8 cellular contexts compared by ENCODE assay signal in genomic region chr20:50111120-50111828, GRCh38. TPM values are rescaled to one million over a fixed set of nuclear protein-coding genes. Genes with fewer than 3 reads are reported as not detected.
DNase-seq lines count a peak whose midpoint lies in the region; ATAC-seq, FAIRE-seq and TF ChIP-seq lines count a peak whose summit lies in the region.

No MANE protein-coding gene starts in this region.

- ATAC-seq in DND-41 (ENCODE audit: insufficient read depth, low read depth) = no peak
- ATAC-seq in naive thymus-derived CD4-positive, alpha-beta T cell = no peak
- ATAC-seq in upper lobe of right lung = no peak

- intact Hi-C loops in naive thymus-derived CD4-positive, alpha-beta T cell (cut with micrococcal nuclease) = loop anchor here (5.0 to 10.0 kb wide), 4 partner anchors 296 to 924 kb away; partner anchors contain the start of genes ADNP (in 1 of the 2), SLC9A8 (in 1 of the 2) and STAU1 (in 1 of the 2)
- intact Hi-C loops in upper lobe of right lung (cut with DNase I) = no loop called here

- H3K4me3 ChIP-seq in DND-41 (ENCODE audit: low read depth in 1 of 2, low read length in 2 of 2) (peak overlapping the region; percentile 80 to 82; a peak in 3 of 4 replicates), bronchial epithelial cell (ENCODE audit: low read depth, low read length) (peak overlapping the region; percentile 74), upper lobe of right lung (peak overlapping the region; percentile 86)
- peak overlapping the region; percentile 84 for H3K4me3 ChIP-seq in naive thymus-derived CD4-positive, alpha-beta T cell (ENCODE audit: low read length)

- no peaks in the 10 kb centered on the region for H3K9me3 Mint-ChIP-seq in naive thymus-derived CD4-positive, alpha-beta T cell

- TF ChIP-seq CTCF in DND-41 (IDR thresholded peaks at IDR 0.05; ENCODE audit: borderline replicate concordance, extremely low read depth, low read length, poor library complexity, severe bottlenecking) = no peak
- no peak for TF ChIP-seq CTCF in bronchial epithelial cell (IDR thresholded peaks at IDR 0.05; ENCODE audit: insufficient read depth, low read length, severe bottlenecking)
- TF ChIP-seq CTCF in upper lobe of right lung (IDR thresholded peaks at IDR 0.05) = no peak

- H3K36me3 ChIP-seq in DND-41 (ENCODE audit: insufficient read depth, low read length) (peaks cover 19% of the 10 kb centered on the region), bronchial epithelial cell (ENCODE audit: control insufficient read depth, insufficient read depth, low read length) (peaks cover 4% of the 10 kb centered on the region), upper lobe of right lung (no peaks in the 10 kb centered on the region)
- peaks cover 0 to 13% (median 0%) of the 10 kb centered on the region in 3 experiments for H3K36me3 ChIP-seq in naive thymus-derived CD4-positive, alpha-beta T cell (ENCODE audit: control insufficient read depth in 2 of 3, insufficient read depth in 3 of 3, low read length in 3 of 3)

- peak overlapping the region; percentile 90 for H3K27ac ChIP-seq in DND-41 (ENCODE audit: low read length)
- peak overlapping the region; percentile 96 for H3K27ac ChIP-seq in naive thymus-derived CD4-positive, alpha-beta T cell (ENCODE audit: low read depth, low read length)
- H3K27ac ChIP-seq in upper lobe of right lung = peak overlapping the region; percentile 93

- H3K27ac Mint-ChIP-seq in naive thymus-derived CD4-positive, alpha-beta T cell = peak overlapping the region; percentile 88 to 98 (median 97)

- no peak overlapping the region for H2AFZ ChIP-seq in DND-41 (ENCODE audit: low read depth, low read length)

- H3K36me3 Mint-ChIP-seq in naive thymus-derived CD4-positive, alpha-beta T cell = peaks cover 0 to 15% (median under 1%) of the 10 kb centered on the region in 5 donors

- peak overlapping the region; percentile 91 for H3K4me2 ChIP-seq in DND-41 (ENCODE audit: insufficient read depth, low read length)

- H3K4me3 Mint-ChIP-seq in naive thymus-derived CD4-positive, alpha-beta T cell = peak overlapping the region; percentile 91 to 99 (median 96)

- peaks cover 93% of the 10 kb centered on the region for H3K79me2 ChIP-seq in DND-41 (ENCODE audit: insufficient read depth, low read length)

- peaks cover 75 to 94% (median 88%) of the 10 kb centered on the region in 7 donors for H3K4me1 Mint-ChIP-seq in naive thymus-derived CD4-positive, alpha-beta T cell

- DNase-seq in DND-41 (no peak), RCC 7860 (ENCODE audit: low spot score) (peak; percentile 51), bronchial epithelial cell (ENCODE audit: low read depth) (peak; percentile 79), upper lobe of right lung (no peak), anterior cingulate cortex (lab: John Stamatoyannopoulos, UW) (no peak), DMS 273 (lab: John Stamatoyannopoulos, UW; ENCODE audit: unreplicated experiment) (no peak), NCI-H2171 (lab: John Stamatoyannopoulos, UW) (no peak)
- peak in 1 of 9 donors; percentile 47 for DNase-seq in naive thymus-derived CD4-positive, alpha-beta T cell

- H3K4me1 ChIP-seq in DND-41 (ENCODE audit: insufficient read depth, low read length) = peaks cover 57% of the 10 kb centered on the region
- H3K4me1 ChIP-seq in naive thymus-derived CD4-positive, alpha-beta T cell (ENCODE audit: control insufficient read depth in 2 of 2, insufficient read depth in 2 of 2, low read length in 2 of 2) = peaks cover 60 to 69% of the 10 kb centered on the region in 2 donors
- H3K4me1 ChIP-seq in upper lobe of right lung = peaks cover 68% of the 10 kb centered on the region

- CTCF ChIA-PET in naive thymus-derived CD4-positive, alpha-beta T cell (lab: Charles Lee) = interaction anchor here (1.5 kb wide), 1 partner anchor 9 kb away, joined by 5 read pairs; no protein-coding TSS in a partner anchor

- POLR2A ChIA-PET in naive thymus-derived CD4-positive, alpha-beta T cell (lab: Charles Lee) = interaction anchor here (0.6 to 7.8 kb wide), 6 partner anchors 11 to 130 kb away, joined by 3 to 131 read pairs (median 4); partner anchors contain the start of gene PEDS1

- H3K9ac ChIP-seq in DND-41 (ENCODE audit: low read depth, low read length) = peak overlapping the region; percentile 81

- peaks cover 61% of the 10 kb centered on the region for H4K20me1 ChIP-seq in DND-41 (ENCODE audit: insufficient read depth, low read length)

- no peaks in the 10 kb centered on the region for H3K27me3 Mint-ChIP-seq in naive thymus-derived CD4-positive, alpha-beta T cell

- FAIRE-seq in RCC 7860 (lab: Jason Lieb, UNC) (no peak), bronchial epithelial cell (lab: Jason Lieb, UNC) (no peak)

- H3K9me3 ChIP-seq in DND-41 (ENCODE audit: insufficient read depth, low read length, severe bottlenecking) (no peaks in the 10 kb centered on the region), upper lobe of right lung (no peaks in the 10 kb centered on the region)
- no peaks in the 10 kb centered on the region for H3K9me3 ChIP-seq in naive thymus-derived CD4-positive, alpha-beta T cell (ENCODE audit: control insufficient read depth in 2 of 3, low read length in 3 of 3)

- H3K27me3 ChIP-seq in DND-41 (ENCODE audit: insufficient read depth, low read length, poor library complexity) (no peaks in the 10 kb centered on the region), bronchial epithelial cell (ENCODE audit: control insufficient read depth, insufficient read depth, low read length) (no peaks in the 10 kb centered on the region), upper lobe of right lung (no peaks in the 10 kb centered on the region)
- no peaks in the 10 kb centered on the region for H3K27me3 ChIP-seq in naive thymus-derived CD4-positive, alpha-beta T cell (ENCODE audit: control insufficient read depth in 2 of 2, insufficient read depth in 2 of 2, low read length in 2 of 2)

RNA-seq across cellular contexts. Expression of gene UBE2V1, which starts 1.7 kb away (rescaled TPM):
- total RNA-seq in bronchial epithelial cell (18.4 and 30.2 TPM in 2 replicates), upper lobe of right lung (83.2 TPM)
- 100 to 1,000 TPM; 131 to 167 (median 140) TPM for total RNA-seq in naive thymus-derived CD4-positive, alpha-beta T cell
- polyA plus RNA-seq in naive thymus-derived CD4-positive, alpha-beta T cell = 100 to 1,000 TPM; 128 to 134 TPM

RNA-seq across cellular contexts. Expression of gene PEDS1, which starts 42.2 kb away (rescaled TPM):
- total RNA-seq in bronchial epithelial cell (9.7 and 16.9 TPM in 2 replicates), upper lobe of right lung (31.3 TPM)
- 10 to 100 TPM; 16.0 to 27.6 (median 20.8) TPM for total RNA-seq in naive thymus-derived CD4-positive, alpha-beta T cell
- polyA plus RNA-seq in naive thymus-derived CD4-positive, alpha-beta T cell = 10 to 100 TPM; 18.1 to 29.3 TPM

Comparison
In these comparisons a context has a peak if more than half of its experiments do, and no peak if none do; other contexts are left out.
1. DNase-seq: peak in RCC 7860 (single experiment) and bronchial epithelial cell (single experiment); none in DND-41 (single experiment), upper lobe of right lung (single experiment), anterior cingulate cortex (0 of 58), DMS 273 (single experiment) and NCI-H2171 (single experiment).
2. Peak in every context shown above with its lines, with median percentiles within 50 percentile points of each other: H3K27ac ChIP-seq and H3K4me3 ChIP-seq.